ENCODE assay signal across 2 cellular contexts in the genomic region with DNA sequence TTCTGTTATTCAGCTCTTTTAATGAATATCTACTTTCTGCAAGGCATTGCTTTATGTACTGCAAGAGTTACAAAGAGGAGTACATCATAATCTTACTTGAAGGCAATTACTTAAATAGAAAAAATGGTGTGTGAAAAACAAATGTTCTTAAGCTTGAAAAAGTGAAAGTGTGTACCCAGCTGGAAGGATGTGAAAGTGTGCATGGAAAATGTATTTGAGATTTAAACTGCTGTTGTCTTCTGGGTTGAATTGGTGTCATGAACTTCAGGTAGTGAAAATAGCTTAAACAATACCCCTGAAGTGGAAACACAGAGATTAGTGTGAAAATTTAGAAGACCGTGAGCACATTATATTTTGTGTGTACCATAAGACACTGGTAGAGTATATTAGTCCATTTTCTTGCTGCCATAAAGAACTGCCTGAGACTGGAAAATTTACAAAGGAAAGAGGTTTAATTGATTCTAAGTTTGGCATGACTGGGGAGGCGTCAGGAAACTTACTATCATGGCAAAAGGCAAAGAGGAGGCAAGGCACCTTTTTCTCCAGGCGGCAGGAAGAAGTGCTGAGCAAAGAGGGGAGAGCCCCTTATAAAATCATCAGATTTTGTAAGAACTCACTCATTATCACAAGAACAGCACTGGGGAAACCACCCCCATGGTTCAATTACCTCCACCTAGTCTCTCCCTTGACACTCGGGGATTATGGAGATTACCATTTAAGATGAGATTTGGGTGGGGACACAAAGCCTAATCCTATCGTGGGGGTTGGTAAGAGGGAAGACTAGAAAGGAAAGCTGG.
TF ChIP-seq lines count a peak whose summit lies in the region.

No MANE protein-coding gene starts in this region.

TF ChIP-seq in WTC11, 78 proteins besides CTCF, POLR2A, EP300 and RAD21 (continued from another document):
- TF ChIP-seq MXD4 (CRISPR knock-in tag; IDR thresholded peaks at IDR 0.05; ENCODE audit: borderline replicate concordance) (no peak), ZNF396 (CRISPR knock-in tag; IDR thresholded peaks at IDR 0.05; ENCODE audit: borderline replicate concordance) (no peak), MYBL2 (CRISPR knock-in tag; IDR thresholded peaks at IDR 0.05) (no peak), NR2C2 (CRISPR knock-in tag; IDR thresholded peaks at IDR 0.05) (no peak), SOX15 (CRISPR knock-in tag; IDR thresholded peaks at IDR 0.05) (no peak), NFYB (CRISPR knock-in tag; conservative IDR thresholded peaks at IDR 0.05; ENCODE audit: low read depth) (no peak), GRHL2 (CRISPR knock-in tag; IDR thresholded peaks at IDR 0.05; ENCODE audit: insufficient replicate concordance, severe bottlenecking) (no peak)
- TF ChIP-seq, protein P1, sequence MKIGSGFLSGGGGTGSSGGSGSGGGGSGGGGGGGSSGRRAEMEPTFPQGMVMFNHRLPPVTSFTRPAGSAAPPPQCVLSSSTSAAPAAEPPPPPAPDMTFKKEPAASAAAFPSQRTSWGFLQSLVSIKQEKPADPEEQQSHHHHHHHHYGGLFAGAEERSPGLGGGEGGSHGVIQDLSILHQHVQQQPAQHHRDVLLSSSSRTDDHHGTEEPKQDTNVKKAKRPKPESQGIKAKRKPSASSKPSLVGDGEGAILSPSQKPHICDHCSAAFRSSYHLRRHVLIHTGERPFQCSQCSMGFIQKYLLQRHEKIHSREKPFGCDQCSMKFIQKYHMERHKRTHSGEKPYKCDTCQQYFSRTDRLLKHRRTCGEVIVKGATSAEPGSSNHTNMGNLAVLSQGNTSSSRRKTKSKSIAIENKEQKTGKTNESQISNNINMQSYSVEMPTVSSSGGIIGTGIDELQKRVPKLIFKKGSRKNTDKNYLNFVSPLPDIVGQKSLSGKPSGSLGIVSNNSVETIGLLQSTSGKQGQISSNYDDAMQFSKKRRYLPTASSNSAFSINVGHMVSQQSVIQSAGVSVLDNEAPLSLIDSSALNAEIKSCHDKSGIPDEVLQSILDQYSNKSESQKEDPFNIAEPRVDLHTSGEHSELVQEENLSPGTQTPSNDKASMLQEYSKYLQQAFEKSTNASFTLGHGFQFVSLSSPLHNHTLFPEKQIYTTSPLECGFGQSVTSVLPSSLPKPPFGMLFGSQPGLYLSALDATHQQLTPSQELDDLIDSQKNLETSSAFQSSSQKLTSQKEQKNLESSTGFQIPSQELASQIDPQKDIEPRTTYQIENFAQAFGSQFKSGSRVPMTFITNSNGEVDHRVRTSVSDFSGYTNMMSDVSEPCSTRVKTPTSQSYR (CRISPR knock-in tag; IDR thresholded peaks at IDR 0.05): no peak
- TF ChIP-seq, protein P2, sequence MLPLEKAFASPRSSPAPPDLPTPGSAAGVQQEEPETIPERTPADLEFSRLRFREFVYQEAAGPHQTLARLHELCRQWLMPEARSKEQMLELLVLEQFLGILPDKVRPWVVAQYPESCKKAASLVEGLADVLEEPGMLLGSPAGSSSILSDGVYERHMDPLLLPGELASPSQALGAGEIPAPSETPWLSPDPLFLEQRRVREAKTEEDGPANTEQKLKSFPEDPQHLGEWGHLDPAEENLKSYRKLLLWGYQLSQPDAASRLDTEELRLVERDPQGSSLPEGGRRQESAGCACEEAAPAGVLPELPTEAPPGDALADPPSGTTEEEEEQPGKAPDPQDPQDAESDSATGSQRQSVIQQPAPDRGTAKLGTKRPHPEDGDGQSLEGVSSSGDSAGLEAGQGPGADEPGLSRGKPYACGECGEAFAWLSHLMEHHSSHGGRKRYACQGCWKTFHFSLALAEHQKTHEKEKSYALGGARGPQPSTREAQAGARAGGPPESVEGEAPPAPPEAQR (CRISPR knock-in tag; IDR thresholded peaks at IDR 0.05): no peak
- TF ChIP-seq, protein P3, sequence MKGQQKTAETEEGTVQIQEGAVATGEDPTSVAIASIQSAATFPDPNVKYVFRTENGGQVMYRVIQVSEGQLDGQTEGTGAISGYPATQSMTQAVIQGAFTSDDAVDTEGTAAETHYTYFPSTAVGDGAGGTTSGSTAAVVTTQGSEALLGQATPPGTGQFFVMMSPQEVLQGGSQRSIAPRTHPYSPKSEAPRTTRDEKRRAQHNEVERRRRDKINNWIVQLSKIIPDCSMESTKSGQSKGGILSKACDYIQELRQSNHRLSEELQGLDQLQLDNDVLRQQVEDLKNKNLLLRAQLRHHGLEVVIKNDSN (CRISPR knock-in tag; IDR thresholded peaks at IDR 0.05): no peak
- TF ChIP-seq, protein P4, sequence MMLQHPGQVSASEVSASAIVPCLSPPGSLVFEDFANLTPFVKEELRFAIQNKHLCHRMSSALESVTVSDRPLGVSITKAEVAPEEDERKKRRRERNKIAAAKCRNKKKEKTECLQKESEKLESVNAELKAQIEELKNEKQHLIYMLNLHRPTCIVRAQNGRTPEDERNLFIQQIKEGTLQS (CRISPR knock-in tag; conservative IDR thresholded peaks at IDR 0.05): no peak
- TF ChIP-seq, protein P5, sequence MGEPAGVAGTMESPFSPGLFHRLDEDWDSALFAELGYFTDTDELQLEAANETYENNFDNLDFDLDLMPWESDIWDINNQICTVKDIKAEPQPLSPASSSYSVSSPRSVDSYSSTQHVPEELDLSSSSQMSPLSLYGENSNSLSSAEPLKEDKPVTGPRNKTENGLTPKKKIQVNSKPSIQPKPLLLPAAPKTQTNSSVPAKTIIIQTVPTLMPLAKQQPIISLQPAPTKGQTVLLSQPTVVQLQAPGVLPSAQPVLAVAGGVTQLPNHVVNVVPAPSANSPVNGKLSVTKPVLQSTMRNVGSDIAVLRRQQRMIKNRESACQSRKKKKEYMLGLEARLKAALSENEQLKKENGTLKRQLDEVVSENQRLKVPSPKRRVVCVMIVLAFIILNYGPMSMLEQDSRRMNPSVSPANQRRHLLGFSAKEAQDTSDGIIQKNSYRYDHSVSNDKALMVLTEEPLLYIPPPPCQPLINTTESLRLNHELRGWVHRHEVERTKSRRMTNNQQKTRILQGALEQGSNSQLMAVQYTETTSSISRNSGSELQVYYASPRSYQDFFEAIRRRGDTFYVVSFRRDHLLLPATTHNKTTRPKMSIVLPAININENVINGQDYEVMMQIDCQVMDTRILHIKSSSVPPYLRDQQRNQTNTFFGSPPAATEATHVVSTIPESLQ (CRISPR knock-in tag; IDR thresholded peaks at IDR 0.05): no peak

TF ChIP-seq in HEK293T, 16 proteins besides CTCF, POLR2A, EP300 and RAD21 (continued from another document):
- no peak for TF ChIP-seq FOXK2 (IDR thresholded peaks at IDR 0.05)
- TF ChIP-seq TARDBP (IDR thresholded peaks at IDR 0.05): no peak
- no peak for TF ChIP-seq ARNT (IDR thresholded peaks at IDR 0.05)
- TF ChIP-seq LEF1 (IDR thresholded peaks at IDR 0.05; ENCODE audit: borderline replicate concordance): no peak
- TF ChIP-seq SUZ12 (IDR thresholded peaks at IDR 0.05): no peak
- TF ChIP-seq CTBP1 (IDR thresholded peaks at IDR 0.05; ENCODE audit: borderline replicate concordance): no peak
- no peak for TF ChIP-seq HDGF (IDR thresholded peaks at IDR 0.05; ENCODE audit: borderline replicate concordance)
- TF ChIP-seq, protein P6, sequence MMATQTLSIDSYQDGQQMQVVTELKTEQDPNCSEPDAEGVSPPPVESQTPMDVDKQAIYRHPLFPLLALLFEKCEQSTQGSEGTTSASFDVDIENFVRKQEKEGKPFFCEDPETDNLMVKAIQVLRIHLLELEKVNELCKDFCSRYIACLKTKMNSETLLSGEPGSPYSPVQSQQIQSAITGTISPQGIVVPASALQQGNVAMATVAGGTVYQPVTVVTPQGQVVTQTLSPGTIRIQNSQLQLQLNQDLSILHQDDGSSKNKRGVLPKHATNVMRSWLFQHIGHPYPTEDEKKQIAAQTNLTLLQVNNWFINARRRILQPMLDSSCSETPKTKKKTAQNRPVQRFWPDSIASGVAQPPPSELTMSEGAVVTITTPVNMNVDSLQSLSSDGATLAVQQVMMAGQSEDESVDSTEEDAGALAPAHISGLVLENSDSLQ (IDR thresholded peaks at IDR 0.05): no peak
- no peak for TF ChIP-seq L3MBTL2 (conservative IDR thresholded peaks at IDR 0.05)
- no peak for TF ChIP-seq FOXA1 (IDR thresholded peaks at IDR 0.05)
- TF ChIP-seq FOXM1 (IDR thresholded peaks at IDR 0.05; ENCODE audit: borderline replicate concordance): no peak
